In genomic region chr13:97539651-97540230, GRCh38 we compare ENCODE assay signal across 14 cellular contexts.
DNase-seq lines count a peak whose midpoint lies in the region; ATAC-seq and TF ChIP-seq lines count a peak whose summit lies in the region.
"Had no signal": no experiment of that assay in that cellular context is flagged by ENCODE, and none has a peak within 500 bp of the region (broad histone marks: within the 10 kb centered on the region; RNA-seq: fewer than 3 reads in every experiment).

No MANE protein-coding gene starts in this region.

- ATAC-seq in GM19025 (IDR thresholded peaks at IDR 0.05; ENCODE audit: low read depth, unreplicated experiment) (peak; percentile 39), HG03039 (IDR thresholded peaks at IDR 0.05; ENCODE audit: unreplicated experiment) (peak; percentile 51)
- ATAC-seq in activated T-helper 17 cell treated with anti-CD3 and anti-CD28 coated beads, Interleukin-2, amount 50 U/mL, for 72 hours (replicated peaks) = peak; percentile 92

- 45 to 52% (median 46%) methylated on average over 3 of the region's 3 CpGs for WGBS in adrenal gland, 4 donors

- H3K27ac ChIP-seq in adrenal gland = no peak overlapping the region
- H3K27ac ChIP-seq: BLaER1, esophagus squamous epithelium, KMS-11 had no signal

- no peak overlapping the region for H3K4me3 ChIP-seq in adrenal gland
- H3K4me3 ChIP-seq: BLaER1, esophagus squamous epithelium had no signal

- H3K9me3 ChIP-seq in adrenal gland (replicated peaks in 1 of 3) = no peaks in the 10 kb centered on the region
- H3K9me3 ChIP-seq: BLaER1, esophagus squamous epithelium had no signal

- H3K27me3 Mint-ChIP-seq in activated T-helper 17 cell treated with anti-CD3 and anti-CD28 coated beads, Interleukin-2, amount 50 U/mL, for 72 hours = peaks cover 13% of the 10 kb centered on the region

- H3K4me3 Mint-ChIP-seq in activated T-helper 17 cell treated with anti-CD3 and anti-CD28 coated beads, Interleukin-2, amount 50 U/mL, for 72 hours = no peak overlapping the region

- TF ChIP-seq POLR2A in adrenal gland (IDR thresholded peaks at IDR 0.05) = no peak

- H3K27me3 ChIP-seq in adrenal gland = no peaks in the 10 kb centered on the region
- H3K27me3 ChIP-seq: BLaER1, esophagus squamous epithelium had no signal

- H3K4me1 Mint-ChIP-seq in activated T-helper 17 cell treated with anti-CD3 and anti-CD28 coated beads, Interleukin-2, amount 50 U/mL, for 72 hours = no peaks in the 10 kb centered on the region

- no peaks in the 10 kb centered on the region for H3K4me1 ChIP-seq in adrenal gland (replicated peaks in 1 of 2)
- H3K4me1 ChIP-seq: BLaER1 had no signal

- H3K36me3 ChIP-seq in adrenal gland (replicated peaks in 1 of 2) = no peaks in the 10 kb centered on the region
- H3K36me3 ChIP-seq: BLaER1, esophagus squamous epithelium had no signal

- TF ChIP-seq CTCF in adrenal gland (IDR thresholded peaks at IDR 0.05) = no peak

- H3K27ac Mint-ChIP-seq in activated T-helper 17 cell treated with anti-CD3 and anti-CD28 coated beads, Interleukin-2, amount 50 U/mL, for 72 hours = no peak overlapping the region

- DNase-seq in EH (ENCODE audit: low read depth) (peak; percentile 2), adrenal gland (no peak), islet precursor cell (no peak), NCI-H187 (lab: John Stamatoyannopoulos, UW) (no peak), NCI-H774 (lab: John Stamatoyannopoulos, UW) (no peak)
- DNase-seq: activated CD4-positive, alpha-beta T cell treated with anti-CD3 and anti-CD28 coated beads, Interleukin-2, amount 50 U/mL, for 4 hours; aorta; esophagus squamous epithelium; H7 had no signal

- intact Hi-C loops in adrenal gland (cut with DNase I) = no loop called here

- no peaks in the 10 kb centered on the region for H3K9me3 Mint-ChIP-seq in activated T-helper 17 cell treated with anti-CD3 and anti-CD28 coated beads, Interleukin-2, amount 50 U/mL, for 72 hours

- no peaks in the 10 kb centered on the region for H3K36me3 Mint-ChIP-seq in activated T-helper 17 cell treated with anti-CD3 and anti-CD28 coated beads, Interleukin-2, amount 50 U/mL, for 72 hours (ENCODE audit: low read depth)

Comparison
In these comparisons a context has a peak if more than half of its experiments do, and no peak if none do; other contexts are left out.
1. ATAC-seq: peak in every context shown above with its lines; median percentile 92 in activated T-helper 17 cell treated with anti-CD3 and anti-CD28 coated beads, Interleukin-2, amount 50 U/mL, for 72 hours; 51 in HG03039; 39 in GM19025.